Comparison of ENCODE assay signal across 10 cellular contexts in genomic region chr20:43942213-43942590, GRCh38. TPM values are rescaled to one million over a fixed set of nuclear protein-coding genes. Genes with fewer than 3 reads are reported as not detected.
DNase-seq lines count a peak whose midpoint lies in the region; ATAC-seq and TF ChIP-seq lines count a peak whose summit lies in the region.
"Had no signal": no experiment of that assay in that cellular context is flagged by ENCODE, and none has a peak within 500 bp of the region (broad histone marks: within the 10 kb centered on the region; RNA-seq: fewer than 3 reads in every experiment).

No MANE protein-coding gene starts in this region.

- H3K14ac ChIP-seq in trophoblast cell (ENCODE audit: low read length): no peak overlapping the region

- no peak overlapping the region for H4K8ac ChIP-seq in trophoblast cell (ENCODE audit: low read depth, low read length)

- H3K9ac ChIP-seq in trophoblast cell (ENCODE audit: low read length): no peak overlapping the region

- H3K36me3 ChIP-seq in CD8-positive, alpha-beta T cell (ENCODE audit: insufficient read depth, low read length): no peaks in the 10 kb centered on the region
- no peaks in the 10 kb centered on the region for H3K36me3 ChIP-seq in GM23338 (ENCODE audit: insufficient read depth)
- H3K36me3 ChIP-seq in muscle layer of duodenum (ENCODE audit: control insufficient read depth in 1 of 2, insufficient read depth in 2 of 2, low read length in 2 of 2): no peaks in the 10 kb centered on the region
- no peaks in the 10 kb centered on the region for H3K36me3 ChIP-seq in trophoblast cell (ENCODE audit: control insufficient read depth in 1 of 2, insufficient read depth in 2 of 2, low read length in 2 of 2)
- H3K36me3 ChIP-seq: vagina had no signal

- H3K79me2 ChIP-seq in GM23338 (replicated peaks; ENCODE audit: insufficient read depth): no peaks in the 10 kb centered on the region
- no peaks in the 10 kb centered on the region for H3K79me2 ChIP-seq in trophoblast cell (ENCODE audit: control insufficient read depth, insufficient read depth, low read length, poor library complexity)

- H2AFZ ChIP-seq in GM23338: no peak overlapping the region
- no peak overlapping the region for H2AFZ ChIP-seq in trophoblast cell (ENCODE audit: insufficient read depth, low read length, poor library complexity)

- H2AK5ac ChIP-seq in trophoblast cell (ENCODE audit: low read length): no peak overlapping the region

- H3K4me2 ChIP-seq in GM23338: no peak overlapping the region
- H3K4me2 ChIP-seq in trophoblast cell (ENCODE audit: low read length): no peak overlapping the region

- peaks cover 63% of the 10 kb centered on the region for H3K4me1 Mint-ChIP-seq in CD8-positive, alpha-beta T cell (ENCODE audit: low read depth)
- peaks cover 17% of the 10 kb centered on the region for H3K4me1 Mint-ChIP-seq in GM23338
- peaks cover 57% of the 10 kb centered on the region for H3K4me1 Mint-ChIP-seq in activated CD4-positive, alpha-beta memory T cell treated with anti-CD3 and anti-CD28 coated beads for 36 hours (ENCODE audit: low read depth)

- no peaks in the 10 kb centered on the region for H3F3A ChIP-seq in GM23338 (replicated peaks; ENCODE audit: low read depth)

- H3K4me3 Mint-ChIP-seq in CD8-positive, alpha-beta T cell: no peak overlapping the region
- H3K4me3 Mint-ChIP-seq in GM23338: no peak overlapping the region; the same call in 2 of the 3 replicates
- no peak overlapping the region for H3K4me3 Mint-ChIP-seq in activated CD4-positive, alpha-beta memory T cell treated with anti-CD3 and anti-CD28 coated beads for 36 hours

- no peak overlapping the region for H2BK5ac ChIP-seq in trophoblast cell (ENCODE audit: low read depth, low read length, poor library complexity)

- no peaks in the 10 kb centered on the region for H3K9me3 Mint-ChIP-seq in CD8-positive, alpha-beta T cell
- H3K9me3 Mint-ChIP-seq in GM23338: no peaks in the 10 kb centered on the region
- no peaks in the 10 kb centered on the region for H3K9me3 Mint-ChIP-seq in activated CD4-positive, alpha-beta memory T cell treated with anti-CD3 and anti-CD28 coated beads for 36 hours

- no peak overlapping the region for H4K12ac ChIP-seq in trophoblast cell (ENCODE audit: low read depth, low read length)

- intact Hi-C loops in CD8-positive, alpha-beta T cell (cut with DNase I, micrococcal nuclease): loop anchor here in 1 of 2 experiments (1.0 to 5.0 kb wide), 2 partner anchors 13 to 125 kb away; no protein-coding TSS in a partner anchor
- intact Hi-C loops in activated CD4-positive, alpha-beta memory T cell treated with anti-CD3 and anti-CD28 coated beads for 36 hours (cut with micrococcal nuclease): loop anchor here (1.0 kb wide), 2 partner anchors 13 to 191 kb away; no protein-coding TSS in a partner anchor

- H3K27ac ChIP-seq in CD8-positive, alpha-beta T cell (ENCODE audit: low read depth, low read length): no peak overlapping the region
- H3K27ac ChIP-seq in GM23338 (ENCODE audit: low read depth) (no peak overlapping the region), muscle layer of duodenum (ENCODE audit: low read length) (peak overlapping the region; percentile 42), trophoblast cell (ENCODE audit: low read depth, low read length) (no peak overlapping the region), foreskin keratinocyte (no peak overlapping the region)
- H3K27ac ChIP-seq: vagina had no signal

- no peaks in the 10 kb centered on the region for H3K36me3 Mint-ChIP-seq in CD8-positive, alpha-beta T cell
- no peaks in the 10 kb centered on the region for H3K36me3 Mint-ChIP-seq in GM23338 (ENCODE audit: low read depth)
- no peaks in the 10 kb centered on the region for H3K36me3 Mint-ChIP-seq in activated CD4-positive, alpha-beta memory T cell treated with anti-CD3 and anti-CD28 coated beads for 36 hours

- no peak overlapping the region for H3K18ac ChIP-seq in trophoblast cell (ENCODE audit: low read length)

- ATAC-seq in CD8-positive, alpha-beta T cell: peak; percentile 6
- no peak for ATAC-seq in GM23338
- no peak for ATAC-seq in foreskin keratinocyte
- no peak for ATAC-seq in GM21515 (IDR thresholded peaks at IDR 0.05; ENCODE audit: unreplicated experiment)

- CTCF ChIA-PET in CD8-positive, alpha-beta T cell (lab: Charles Lee): interaction anchor here (0.6 to 1.6 kb wide), 6 partner anchors 10 to 1428 kb away, joined by 3 to 5 read pairs (median 4); no protein-coding TSS in a partner anchor
- CTCF ChIA-PET in activated CD4-positive, alpha-beta memory T cell treated with anti-CD3 and anti-CD28 coated beads for 36 hours (lab: Charles Lee): interaction anchor here (1.1 to 2.4 kb wide), 4 partner anchors 12 to 191 kb away, joined by 3 to 13 read pairs (median 4); no protein-coding TSS in a partner anchor

- H3K4me3 ChIP-seq in CD8-positive, alpha-beta T cell (ENCODE audit: low read depth, low read length): no peak overlapping the region
- H3K4me3 ChIP-seq in GM23338 (no peak overlapping the region), muscle layer of duodenum (ENCODE audit: low read depth in 1 of 2, low read length in 2 of 2) (no peak overlapping the region), trophoblast cell (ENCODE audit: low read depth, low read length) (no peak overlapping the region)
- H3K4me3 ChIP-seq: vagina had no signal

- no peak overlapping the region for H3K27ac Mint-ChIP-seq in CD8-positive, alpha-beta T cell
- H3K27ac Mint-ChIP-seq in GM23338: peak overlapping the region; percentile 77; the same call in 1 of the 2 replicates
- H3K27ac Mint-ChIP-seq in activated CD4-positive, alpha-beta memory T cell treated with anti-CD3 and anti-CD28 coated beads for 36 hours: peak overlapping the region; percentile 73

- no peaks in the 10 kb centered on the region for H4K20me1 ChIP-seq in GM23338 (replicated peaks; ENCODE audit: insufficient read depth)

- H3K4ac ChIP-seq in trophoblast cell (ENCODE audit: low read depth, low read length): no peak overlapping the region

- H3K23ac ChIP-seq in trophoblast cell (ENCODE audit: low read length): no peak overlapping the region

- WGBS in trophoblast cell (ENCODE audit: extremely low coverage, insufficient coverage, insufficient read length): no CpG with 5 or more reads among the region's 1 CpG

- H3K27me3 ChIP-seq in CD8-positive, alpha-beta T cell (ENCODE audit: insufficient read depth, low read length): no peaks in the 10 kb centered on the region
- no peaks in the 10 kb centered on the region for H3K27me3 ChIP-seq in GM23338 (ENCODE audit: insufficient read depth)
- H3K27me3 ChIP-seq in muscle layer of duodenum (ENCODE audit: low read depth, low read length): no peaks in the 10 kb centered on the region
- H3K27me3 ChIP-seq in trophoblast cell (ENCODE audit: insufficient read depth, low read length): no peaks in the 10 kb centered on the region
- H3K27me3 ChIP-seq in foreskin keratinocyte: peaks cover 15% of the 10 kb centered on the region
- H3K27me3 ChIP-seq: vagina had no signal

- H3K4me1 ChIP-seq in CD8-positive, alpha-beta T cell (ENCODE audit: insufficient read depth, low read length): peaks cover 39% of the 10 kb centered on the region
- peaks cover 9% of the 10 kb centered on the region for H3K4me1 ChIP-seq in GM23338 (ENCODE audit: insufficient read depth)
- H3K4me1 ChIP-seq in muscle layer of duodenum (ENCODE audit: control insufficient read depth in 1 of 2, insufficient read depth in 2 of 2, low read length in 2 of 2): peaks cover 16 to 24% of the 10 kb centered on the region in 2 donors
- no peaks in the 10 kb centered on the region for H3K4me1 ChIP-seq in trophoblast cell (ENCODE audit: control insufficient read depth in 1 of 2, insufficient read depth in 2 of 2, low read length in 2 of 2)
- peaks cover 19% of the 10 kb centered on the region for H3K4me1 ChIP-seq in foreskin keratinocyte

- peaks cover 9% of the 10 kb centered on the region for H3K27me3 Mint-ChIP-seq in CD8-positive, alpha-beta T cell (ENCODE audit: low read depth)
- peaks cover 5% of the 10 kb centered on the region for H3K27me3 Mint-ChIP-seq in GM23338 (ENCODE audit: insufficient read depth, low read depth, poor library complexity)
- peaks cover 17% of the 10 kb centered on the region for H3K27me3 Mint-ChIP-seq in activated CD4-positive, alpha-beta memory T cell treated with anti-CD3 and anti-CD28 coated beads for 36 hours

- H2BK120ac ChIP-seq in trophoblast cell (ENCODE audit: insufficient read depth, low read length, poor library complexity): no peak overlapping the region

- POLR2A ChIA-PET in CD8-positive, alpha-beta T cell (lab: Charles Lee): interaction anchor here (0.8 to 1.3 kb wide), 5 partner anchors 11 to 127 kb away, joined by 3 to 5 read pairs (median 4); no protein-coding TSS in a partner anchor
- POLR2A ChIA-PET in activated CD4-positive, alpha-beta memory T cell treated with anti-CD3 and anti-CD28 coated beads for 36 hours (lab: Charles Lee): interaction anchor here (1.1 to 2.1 kb wide), 4 partner anchors 17 to 191 kb away, joined by 3 to 6 read pairs (median 4); no protein-coding TSS in a partner anchor

- no peak for DNase-seq in CD8-positive, alpha-beta T cell
- DNase-seq in GM23338 (ENCODE audit: low spot score) (no peak), trophoblast cell (no peak), foreskin keratinocyte (no peak), occipital lobe (lab: John Stamatoyannopoulos, UW) (no peak)
- DNase-seq in activated CD4-positive, alpha-beta memory T cell treated with anti-CD3 and anti-CD28 coated beads for 36 hours: no peak
- DNase-seq: NCI-H1930 had no signal

- TF ChIP-seq CTCF in CD8-positive, alpha-beta T cell (IDR thresholded peaks at IDR 0.05): no peak
- TF ChIP-seq CTCF in GM23338 (conservative IDR thresholded peaks at IDR 0.05; ENCODE audit: low read depth in 2 of 2) (no peak), foreskin keratinocyte (conservative IDR thresholded peaks at IDR 0.05) (no peak)

- H3K79me1 ChIP-seq in trophoblast cell (ENCODE audit: low read length): no peaks in the 10 kb centered on the region

- H3K9me2 ChIP-seq in GM23338 (ENCODE audit: insufficient read depth): no peaks in the 10 kb centered on the region

- no peaks in the 10 kb centered on the region for H3K9me3 ChIP-seq in CD8-positive, alpha-beta T cell (ENCODE audit: low read length)
- H3K9me3 ChIP-seq in muscle layer of duodenum (ENCODE audit: control insufficient read depth in 1 of 2, low read length in 2 of 2) (no peaks in the 10 kb centered on the region), trophoblast cell (ENCODE audit: insufficient read depth, low read depth, low read length) (no peaks in the 10 kb centered on the region)
- H3K9me3 ChIP-seq: vagina had no signal

- H4K91ac ChIP-seq in trophoblast cell (ENCODE audit: low read depth, low read length): no peak overlapping the region

- H2BK12ac ChIP-seq in trophoblast cell (ENCODE audit: low read length): no peak overlapping the region

TF ChIP-seq in GM23338, 12 proteins besides CTCF, POLR2A, EP300 and RAD21 (continues in another document):
- TF ChIP-seq POLR2AphosphoS5 (IDR thresholded peaks at IDR 0.05; ENCODE audit: low read depth): no peak

RNA-seq across cellular contexts. Expression of gene TOX2, which starts 27.6 kb away (rescaled TPM):
- total RNA-seq in CD8-positive, alpha-beta T cell: 1 to 10 TPM; 1.7 to 1.8 TPM
- total RNA-seq in GM23338 (2014; rRNA removed; shearing (Covaris generic)): 0.54 and 1.5 TPM in 2 replicates
- polyA plus RNA-seq in GM23338 (2016; fragmentation: Nextera tagmentation; extraction: Ambion mirVana): 1.3 and 1.4 TPM in 2 replicates
- 1 to 10 TPM; 2.2 to 2.5 TPM for total RNA-seq in activated CD4-positive, alpha-beta memory T cell treated with anti-CD3 and anti-CD28 coated beads for 36 hours
- 0.37 and 0.42 TPM in 2 replicates for polyA plus RNA-seq in trophoblast cell (2013)
- total RNA-seq in foreskin keratinocyte: 0.14 TPM in 2 replicates
- 0.10 and 0.29 TPM in 2 replicates for polyA plus RNA-seq in foreskin keratinocyte
- total RNA-seq in occipital lobe: 0.31 TPM
